In genomic region chr7:45939574-45939973, GRCh38 we compare ENCODE assay signal across 23 cellular contexts. TPM values are rescaled to one million over a fixed set of nuclear protein-coding genes. Genes with fewer than 3 reads are reported as not detected.
A peak's percentile ranks its signal among the peaks of the same experiment; 100 is the strongest.
DNase-seq lines count a peak whose midpoint lies in the region; ATAC-seq and TF ChIP-seq lines count a peak whose summit lies in the region.
"Had no signal": no experiment of that assay in that cellular context is flagged by ENCODE, and none has a peak within 500 bp of the region (broad histone marks: within the 10 kb centered on the region; RNA-seq: fewer than 3 reads in every experiment).

No MANE protein-coding gene starts in this region.

- peaks cover 2% of the 10 kb centered on the region for H3K27me3 Mint-ChIP-seq in activated CD4-positive, alpha-beta memory T cell treated with anti-CD3 and anti-CD28 coated beads for 36 hours
- H3K27me3 Mint-ChIP-seq in activated CD4-positive, alpha-beta memory T cell treated with anti-CD3 and anti-CD28 coated beads, Interleukin-2, amount 10 ng/mL, durations not matched to agents 7 days and 5 days: no peaks in the 10 kb centered on the region
- H3K27me3 Mint-ChIP-seq in natural killer cell treated with Interleukin-12 subunit alpha and Interleukin-12 subunit beta and Interleukin-15 and Interleukin-18, amount 100 ng/mL, for 72 hours: no peaks in the 10 kb centered on the region
- peaks cover 0 to 7% of the 10 kb centered on the region in 2 donors for H3K27me3 Mint-ChIP-seq in natural killer cell (ENCODE audit: low read depth in 2 of 2)
- peaks cover 22 to 25% (median 22%) of the 10 kb centered on the region in 3 donors for H3K27me3 Mint-ChIP-seq in naive B cell

- TF ChIP-seq CTCF in natural killer cell (IDR thresholded peaks at IDR 0.05): no peak

- H3K9me3 Mint-ChIP-seq in activated CD4-positive, alpha-beta memory T cell treated with anti-CD3 and anti-CD28 coated beads for 36 hours: peaks cover 6% of the 10 kb centered on the region
- peaks cover 7% of the 10 kb centered on the region for H3K9me3 Mint-ChIP-seq in activated CD4-positive, alpha-beta memory T cell treated with anti-CD3 and anti-CD28 coated beads, Interleukin-2, amount 10 ng/mL, durations not matched to agents 7 days and 5 days
- H3K9me3 Mint-ChIP-seq in natural killer cell treated with Interleukin-12 subunit alpha and Interleukin-12 subunit beta and Interleukin-15 and Interleukin-18, amount 100 ng/mL, for 72 hours: peaks cover 4% of the 10 kb centered on the region
- H3K9me3 Mint-ChIP-seq in natural killer cell (peaks cover 4 to 8% of the 10 kb centered on the region in 2 donors), naive B cell (peaks cover 5 to 10% (median 6%) of the 10 kb centered on the region in 7 donors)
- H3K9me3 Mint-ChIP-seq: IgD-negative memory B cell had no signal

- H3K4me1 Mint-ChIP-seq in activated CD4-positive, alpha-beta memory T cell treated with anti-CD3 and anti-CD28 coated beads for 36 hours (ENCODE audit: low read depth): peaks cover 17% of the 10 kb centered on the region
- peaks cover 20% of the 10 kb centered on the region for H3K4me1 Mint-ChIP-seq in activated CD4-positive, alpha-beta memory T cell treated with anti-CD3 and anti-CD28 coated beads, Interleukin-2, amount 10 ng/mL, durations not matched to agents 7 days and 5 days
- H3K4me1 Mint-ChIP-seq in natural killer cell treated with Interleukin-12 subunit alpha and Interleukin-12 subunit beta and Interleukin-15 and Interleukin-18, amount 100 ng/mL, for 72 hours (ENCODE audit: low read depth in 2 of 2): peaks cover 7 to 40% of the 10 kb centered on the region in 2 donors
- H3K4me1 Mint-ChIP-seq in natural killer cell: peaks cover 5 to 11% of the 10 kb centered on the region in 2 donors
- peaks cover 0 to 15% (median 0%) of the 10 kb centered on the region in 3 donors for H3K4me1 Mint-ChIP-seq in naive B cell
- H3K4me1 Mint-ChIP-seq: nephron had no signal

- no peak for DNase-seq in activated CD4-positive, alpha-beta memory T cell treated with anti-CD3 and anti-CD28 coated beads for 36 hours
- DNase-seq in activated CD4-positive, alpha-beta memory T cell treated with anti-CD3 and anti-CD28 coated beads, Interleukin-2, amount 10 ng/mL, durations not matched to agents 7 days and 5 days: no peak
- no peak for DNase-seq in natural killer cell treated with Interleukin-12 subunit alpha and Interleukin-12 subunit beta and Interleukin-15 and Interleukin-18, amount 100 ng/mL, for 72 hours (ENCODE audit: low spot score)
- no peak for DNase-seq in natural killer cell
- DNase-seq in naive B cell: no peak
- no peak for DNase-seq in NCI-H524 (lab: John Stamatoyannopoulos, UW)
- no peak for DNase-seq in hepatic stellate cell (ENCODE audit: low spot score)
- DNase-seq: activated B cell treated with CpG ODN at 0.5 μM for 24 hours; activated CD4-positive, alpha-beta T cell treated with anti-CD3 and anti-CD28 coated beads, Interleukin-2, amount 50 U/mL, for 1 hour; activated effector memory CD4-positive, alpha-beta T cell treated with anti-CD3 and anti-CD28 coated beads, Interleukin-2, amount 50 U/mL, for 16 hours; body of pancreas; cerebellar nuclear complex; dermis blood vessel endothelial cell; heart right ventricle; midbrain; NCI-H748 treated with DMSO at 0.1 percent for 48 hours; upper lobe of right lung had no signal

- no peak overlapping the region for H3K27ac Mint-ChIP-seq in activated CD4-positive, alpha-beta memory T cell treated with anti-CD3 and anti-CD28 coated beads for 36 hours
- H3K27ac Mint-ChIP-seq in activated CD4-positive, alpha-beta memory T cell treated with anti-CD3 and anti-CD28 coated beads, Interleukin-2, amount 10 ng/mL, durations not matched to agents 7 days and 5 days: no peak overlapping the region
- H3K27ac Mint-ChIP-seq in natural killer cell treated with Interleukin-12 subunit alpha and Interleukin-12 subunit beta and Interleukin-15 and Interleukin-18, amount 100 ng/mL, for 72 hours: peak overlapping the region in 1 of 2 donors; percentile 1
- H3K27ac Mint-ChIP-seq in natural killer cell: no peak overlapping the region
- H3K27ac Mint-ChIP-seq in naive B cell: no peak overlapping the region
- H3K27ac Mint-ChIP-seq: activated B cell treated with CpG ODN at 0.5 μM for 24 hours, nephron had no signal

- H3K4me3 Mint-ChIP-seq in activated CD4-positive, alpha-beta memory T cell treated with anti-CD3 and anti-CD28 coated beads for 36 hours: peak overlapping the region; percentile 44
- H3K4me3 Mint-ChIP-seq in activated CD4-positive, alpha-beta memory T cell treated with anti-CD3 and anti-CD28 coated beads, Interleukin-2, amount 10 ng/mL, durations not matched to agents 7 days and 5 days: no peak overlapping the region
- H3K4me3 Mint-ChIP-seq in natural killer cell treated with Interleukin-12 subunit alpha and Interleukin-12 subunit beta and Interleukin-15 and Interleukin-18, amount 100 ng/mL, for 72 hours: peak overlapping the region; percentile 72
- H3K4me3 Mint-ChIP-seq in natural killer cell: no peak overlapping the region
- peak overlapping the region in 5 of 8 donors; percentile 10 to 82 (median 52) for H3K4me3 Mint-ChIP-seq in naive B cell
- H3K4me3 Mint-ChIP-seq: nephron had no signal

- CTCF ChIA-PET in activated CD4-positive, alpha-beta memory T cell treated with anti-CD3 and anti-CD28 coated beads for 36 hours (lab: Charles Lee): interaction anchor here (1.2 kb wide), 1 partner anchor 17 kb away, joined by 6 read pairs; no protein-coding TSS in a partner anchor
- CTCF ChIA-PET in activated CD4-positive, alpha-beta memory T cell treated with anti-CD3 and anti-CD28 coated beads, Interleukin-2, amount 10 ng/mL, durations not matched to agents 7 days and 5 days (lab: Charles Lee): interaction anchor here (1.3 kb wide), 1 partner anchor 16 kb away, joined by 11 read pairs; no protein-coding TSS in a partner anchor

- ATAC-seq in natural killer cell treated with Interleukin-12 subunit alpha and Interleukin-12 subunit beta and Interleukin-15 and Interleukin-18, amount 100 ng/mL, for 72 hours: no peak
- no peak for ATAC-seq in natural killer cell
- ATAC-seq in naive B cell (ENCODE audit: low read depth in 2 of 2): no peak
- ATAC-seq in SK-N-SH treated with all-trans-retinoic acid at 6 μM for 48 hours: no peak
- ATAC-seq: heart right ventricle had no signal

- POLR2A ChIA-PET in activated CD4-positive, alpha-beta memory T cell treated with anti-CD3 and anti-CD28 coated beads for 36 hours (lab: Charles Lee): no interaction called here
- POLR2A ChIA-PET in activated CD4-positive, alpha-beta memory T cell treated with anti-CD3 and anti-CD28 coated beads, Interleukin-2, amount 10 ng/mL, durations not matched to agents 7 days and 5 days (lab: Charles Lee): interaction anchor here (1.4 to 1.7 kb wide), 2 partner anchors 17 to 19 kb away, joined by 3 to 5 read pairs; partner anchors contain the start of gene IGFBP3

- intact Hi-C loops in activated CD4-positive, alpha-beta memory T cell treated with anti-CD3 and anti-CD28 coated beads for 36 hours (cut with micrococcal nuclease): no loop called here
- intact Hi-C loops in natural killer cell (cut with micrococcal nuclease): no loop called here

- H3K36me3 Mint-ChIP-seq in activated CD4-positive, alpha-beta memory T cell treated with anti-CD3 and anti-CD28 coated beads for 36 hours: no peaks in the 10 kb centered on the region
- no peaks in the 10 kb centered on the region for H3K36me3 Mint-ChIP-seq in activated CD4-positive, alpha-beta memory T cell treated with anti-CD3 and anti-CD28 coated beads, Interleukin-2, amount 10 ng/mL, durations not matched to agents 7 days and 5 days (ENCODE audit: low read depth)
- H3K36me3 Mint-ChIP-seq in natural killer cell treated with Interleukin-12 subunit alpha and Interleukin-12 subunit beta and Interleukin-15 and Interleukin-18, amount 100 ng/mL, for 72 hours: peaks cover 4% of the 10 kb centered on the region
- H3K36me3 Mint-ChIP-seq in natural killer cell (no peaks in the 10 kb centered on the region), naive B cell (peaks cover 0 to 9% of the 10 kb centered on the region in 2 donors)
- H3K36me3 Mint-ChIP-seq: CD14-positive monocyte, IgD-negative memory B cell had no signal

TF ChIP-seq in SK-N-SH treated with all-trans-retinoic acid at 6 μM for 48 hours, 23 proteins besides CTCF, POLR2A, EP300 and RAD21 (continues in another document):
- TF ChIP-seq SNAI2 (CRISPR knock-in tag; IDR thresholded peaks at IDR 0.05): no peak

RNA-seq across cellular contexts. Expression of gene IGFBP3, which starts 18.5 kb away (rescaled TPM):
- 1 to 10 TPM; 1.1 to 1.9 TPM for total RNA-seq in activated CD4-positive, alpha-beta memory T cell treated with anti-CD3 and anti-CD28 coated beads for 36 hours
- 10 to 100 TPM; 12.1 to 13.2 TPM for total RNA-seq in activated CD4-positive, alpha-beta memory T cell treated with anti-CD3 and anti-CD28 coated beads, Interleukin-2, amount 10 ng/mL, durations not matched to agents 7 days and 5 days
- 1 to 10 TPM in 1 of 2 donors, not detected in 1; 1.7 TPM for total RNA-seq in natural killer cell treated with Interleukin-12 subunit alpha and Interleukin-12 subunit beta and Interleukin-15 and Interleukin-18, amount 100 ng/mL, for 72 hours
- 10 to 100 TPM in 1 of 3 donors, 1 to 10 TPM in 1, under 1 TPM in 1; 0.39 to 10.2 (median 1.2) TPM for total RNA-seq in natural killer cell
- polyA plus RNA-seq in naive B cell (ENCODE audit: low read depth in 6 of 6): not detected
- total RNA-seq: activated B cell treated with CpG ODN at 0.5 μM for 24 hours had no signal

RNA-seq across cellular contexts. Expression of gene IGFBP1, which starts 51.3 kb away (rescaled TPM):
- not detected for total RNA-seq in activated CD4-positive, alpha-beta memory T cell treated with anti-CD3 and anti-CD28 coated beads for 36 hours
- total RNA-seq in activated CD4-positive, alpha-beta memory T cell treated with anti-CD3 and anti-CD28 coated beads, Interleukin-2, amount 10 ng/mL, durations not matched to agents 7 days and 5 days: not detected
- not detected for total RNA-seq in natural killer cell treated with Interleukin-12 subunit alpha and Interleukin-12 subunit beta and Interleukin-15 and Interleukin-18, amount 100 ng/mL, for 72 hours
- total RNA-seq in natural killer cell: not detected
- not detected for polyA plus RNA-seq in naive B cell (ENCODE audit: low read depth in 6 of 6)
- total RNA-seq: activated B cell treated with CpG ODN at 0.5 μM for 24 hours, frontal cortex, heart right ventricle, lower leg skin, upper lobe of right lung had no signal
- polyA plus RNA-seq: CD14-positive monocyte, IgD-negative memory B cell had no signal

Comparison
In these comparisons a context has a peak if more than half of its experiments do, and no peak if none do; other contexts are left out.
1. H3K4me3 Mint-ChIP-seq: peak in activated CD4-positive, alpha-beta memory T cell treated with anti-CD3 and anti-CD28 coated beads for 36 hours (single experiment), natural killer cell treated with Interleukin-12 subunit alpha and Interleukin-12 subunit beta and Interleukin-15 and Interleukin-18, amount 100 ng/mL, for 72 hours (single experiment) and naive B cell (5 of 8); none in activated CD4-positive, alpha-beta memory T cell treated with anti-CD3 and anti-CD28 coated beads, Interleukin-2, amount 10 ng/mL, durations not matched to agents 7 days and 5 days (single experiment) and natural killer cell (single experiment).